In the genomic region with DNA sequence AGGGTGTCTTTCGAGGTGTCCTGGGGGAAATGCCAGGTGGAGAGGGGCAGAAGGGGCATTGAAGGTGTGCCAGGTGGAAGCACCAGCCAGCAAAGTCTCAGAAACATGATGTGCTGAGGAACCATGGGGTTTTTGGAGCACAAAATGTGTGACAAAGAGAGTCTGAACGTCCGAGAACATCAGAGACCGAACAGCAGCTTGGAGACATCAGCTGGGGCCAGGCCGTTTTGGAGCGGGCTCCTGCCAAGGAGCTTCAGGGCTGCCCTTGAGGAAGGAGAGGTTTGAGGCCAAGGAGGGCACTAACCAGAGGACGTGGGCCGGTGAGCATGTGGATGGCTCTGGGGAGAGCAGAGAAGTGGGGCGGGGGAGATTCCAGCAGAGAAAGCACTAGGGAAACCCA, we compare ENCODE assay signal across 15 cellular contexts. TPM values are rescaled to one million over a fixed set of nuclear protein-coding genes. Genes with fewer than 3 reads are reported as not detected.
A peak's percentile ranks its signal among the peaks of the same experiment; 100 is the strongest.
DNase-seq lines count a peak whose midpoint lies in the region; TF ChIP-seq lines count a peak whose summit lies in the region.
"Had no signal": no experiment of that assay in that cellular context is flagged by ENCODE, and none has a peak within 500 bp of the region (broad histone marks: within the 10 kb centered on the region; RNA-seq: fewer than 3 reads in every experiment).

No MANE protein-coding gene starts in this region.

- no peak for TF ChIP-seq CTCF in ascending aorta (IDR thresholded peaks at IDR 0.05)

- no peak overlapping the region for H2AFZ ChIP-seq in neuronal stem cell (ENCODE audit: low read length)
- H2AFZ ChIP-seq: GM23338 had no signal

- H2BK15ac ChIP-seq in neuronal stem cell (ENCODE audit: low read length): no peak overlapping the region

- H2BK12ac ChIP-seq in neuronal stem cell (ENCODE audit: low read length): no peak overlapping the region

- no peak overlapping the region for H2AK5ac ChIP-seq in neuronal stem cell (ENCODE audit: low read depth, low read length)

- H2BK5ac ChIP-seq in neuronal stem cell (ENCODE audit: low read length): peak overlapping the region; percentile 27

- intact Hi-C loops in ascending aorta (cut with DNase I): loop anchor here (10.0 kb wide), 1 partner anchor 1213 kb away; no protein-coding TSS in a partner anchor

- H3K4me1 ChIP-seq in BLaER1 (peaks cover 54% of the 10 kb centered on the region), ascending aorta (peaks cover 5 to 7% of the 10 kb centered on the region in 2 donors), neuronal stem cell (ENCODE audit: control insufficient read depth in 2 of 2, insufficient read depth in 1 of 2, low read depth in 1 of 2, low read length in 2 of 2) (no peaks in the 10 kb centered on the region)

- H3K4ac ChIP-seq in neuronal stem cell (ENCODE audit: low read length): no peak overlapping the region

- H4K20me1 ChIP-seq in BLaER1: no peaks in the 10 kb centered on the region

- no peak overlapping the region for H3K23ac ChIP-seq in neuronal stem cell (ENCODE audit: low read depth, low read length, poor library complexity)

- no peak overlapping the region for H4K8ac ChIP-seq in neuronal stem cell (ENCODE audit: low read depth, low read length)

- WGBS in neuronal stem cell (ENCODE audit: extremely low coverage in 2 of 2, insufficient read length in 2 of 2, insufficient replicate concordance in 1 of 2), 2 donors: no CpG with 5 or more reads among the region's 9 CpGs

- peak; percentile 20 for DNase-seq in DMS79 treated with DMSO at 0.1 percent for 48 hours (lab: John Stamatoyannopoulos, UW)
- no peak for DNase-seq in DMS79 (lab: John Stamatoyannopoulos, UW)
- DNase-seq in ascending aorta (ENCODE audit: low spot score in 2 of 2): no peak
- no peak for DNase-seq in neuronal stem cell (ENCODE audit: low spot score)
- DNase-seq in amygdala (lab: John Stamatoyannopoulos, UW): no peak
- no peak for DNase-seq in glomerular visceral epithelial cell (ENCODE audit: extremely low spot score)
- DNase-seq in AG20443 (ENCODE audit: low spot score): no peak
- DNase-seq: NCI-H1436 treated with DMSO at 0.1 percent for 48 hours, NCI-H2081 treated with DMSO at 0.1 percent for 48 hours, NCI-H526 treated with DMSO at 0.1 percent for 48 hours, Right ventricle myocardium superior had no signal

- no peak overlapping the region for H3K4me3 ChIP-seq in BLaER1
- no peak overlapping the region for H3K4me3 ChIP-seq in ascending aorta
- no peak overlapping the region for H3K4me3 ChIP-seq in neuronal stem cell (ENCODE audit: low read length in 2 of 2)
- H3K4me3 ChIP-seq: GM23338 had no signal

- peak overlapping the region; percentile 74 for H3K18ac ChIP-seq in neuronal stem cell (ENCODE audit: low read length)

- peaks cover 19% of the 10 kb centered on the region for H3K9me3 ChIP-seq in BLaER1
- H3K9me3 ChIP-seq in ascending aorta: no peaks in the 10 kb centered on the region
- peaks cover 0 to 4% of the 10 kb centered on the region in 2 donors for H3K9me3 ChIP-seq in neuronal stem cell (replicated peaks in 1 of 2; ENCODE audit: control insufficient read depth in 2 of 2, insufficient read depth in 1 of 2, low read depth in 1 of 2, low read length in 2 of 2)

- H3K79me1 ChIP-seq in neuronal stem cell (ENCODE audit: low read depth, low read length): no peaks in the 10 kb centered on the region

- H3K27me3 ChIP-seq in BLaER1: no peaks in the 10 kb centered on the region
- no peaks in the 10 kb centered on the region for H3K27me3 ChIP-seq in ascending aorta
- peaks cover 6 to 36% (median 13%) of the 10 kb centered on the region in 3 experiments for H3K27me3 ChIP-seq in neuronal stem cell (ENCODE audit: control insufficient read depth in 3 of 3, insufficient read depth in 3 of 3, low read depth in 1 of 3, low read length in 3 of 3)

- H3K9ac ChIP-seq in BLaER1: no peak overlapping the region
- H3K9ac ChIP-seq in neuronal stem cell (ENCODE audit: low read depth, low read length, poor library complexity): no peak overlapping the region

- H3K27ac ChIP-seq in BLaER1: peak overlapping the region; percentile 60
- peak overlapping the region; percentile 32 to 52 for H3K27ac ChIP-seq in ascending aorta
- H3K27ac ChIP-seq in neuronal stem cell (replicated peaks; ENCODE audit: low read length): no peak overlapping the region
- H3K27ac ChIP-seq: 22Rv1, HL-60 had no signal

- H3K4me2 ChIP-seq in BLaER1 (peak overlapping the region; percentile 39), neuronal stem cell (ENCODE audit: insufficient read depth, low read length, poor library complexity, severe bottlenecking) (no peak overlapping the region)
- H3K4me2 ChIP-seq: GM23338 had no signal

- no peak overlapping the region for H2BK120ac ChIP-seq in neuronal stem cell (ENCODE audit: low read depth, low read length)

- H3K36me3 ChIP-seq in BLaER1 (no peaks in the 10 kb centered on the region), ascending aorta (no peaks in the 10 kb centered on the region), neuronal stem cell (replicated peaks in 1 of 2; ENCODE audit: control insufficient read depth in 2 of 2, insufficient read depth in 2 of 2, low read length in 2 of 2) (no peaks in the 10 kb centered on the region)

- no peak overlapping the region for H3K14ac ChIP-seq in neuronal stem cell (ENCODE audit: low read length)

- H4K91ac ChIP-seq in neuronal stem cell (ENCODE audit: low read depth, low read length, poor library complexity): no peak overlapping the region

RNA-seq across cellular contexts. Expression of a gene that starts 5.3 kb away (rescaled TPM):
- 8.1 TPM for total RNA-seq in ascending aorta
- 1.5 TPM for polyA plus RNA-seq in neuronal stem cell (2013, experiment 1 of 2)
- 1.4 TPM for polyA plus RNA-seq in neuronal stem cell (2013, experiment 2 of 2)
